Comparison of ENCODE assay signal across 17 cellular contexts in the genomic region with DNA sequence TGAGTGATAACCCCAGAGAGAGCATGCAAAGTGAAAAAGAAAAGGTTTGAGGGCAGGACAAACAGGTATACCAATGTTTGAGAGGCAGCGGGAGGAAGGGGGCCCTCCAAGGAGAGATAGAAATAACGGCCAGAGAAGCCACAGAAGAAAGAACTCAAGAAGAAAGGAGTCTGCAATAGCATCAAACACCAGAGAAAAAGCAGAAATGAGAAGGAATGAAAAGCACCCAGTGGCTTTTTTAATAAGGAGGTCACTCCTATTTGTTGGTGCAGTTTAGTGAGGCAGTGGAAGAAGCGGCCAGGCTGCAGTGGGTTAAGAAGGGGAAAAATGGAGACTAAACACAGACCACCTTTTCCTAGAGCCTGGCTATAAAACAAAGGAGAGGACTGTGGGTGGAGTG.
"Had no signal": no experiment of that assay in that cellular context is flagged by ENCODE, and none has a peak within 500 bp of the region (broad histone marks: within the 10 kb centered on the region; RNA-seq: fewer than 3 reads in every experiment).

No MANE protein-coding gene starts in this region.

- ATAC-seq: left ventricle myocardium superior, pancreas had no signal

- H3K9me3 Mint-ChIP-seq: activated CD4-positive, alpha-beta memory T cell treated with anti-CD3 and anti-CD28 coated beads, Interleukin-2, amount 10 ng/mL, durations not matched to agents 7 days and 5 days; endodermal cell; neural crest cell had no signal

- H3K9me3 ChIP-seq: pancreas had no signal

- FAIRE-seq: kidney, pancreas had no signal

- H3K36me3 ChIP-seq: pancreas had no signal

- H3K27ac Mint-ChIP-seq: activated CD4-positive, alpha-beta memory T cell treated with anti-CD3 and anti-CD28 coated beads, Interleukin-2, amount 10 ng/mL, durations not matched to agents 7 days and 5 days; activated T-helper 1 cell treated with anti-CD3 and anti-CD28 coated beads, Interleukin-12 subunit alpha, Interleukin-12 subunit beta, Interleukin-2, Interleukin-4 antibody, amounts not matched to agents 30 ng/mL and 10 ng/mL and 1 ng/mL, durations not matched to agents 14 hours and 24 hours and 36 hours; endodermal cell had no signal

- H3K4me3 ChIP-seq: hepatocyte, pancreas had no signal

- H3K4me3 Mint-ChIP-seq: activated CD4-positive, alpha-beta memory T cell treated with anti-CD3 and anti-CD28 coated beads, Interleukin-2, amount 10 ng/mL, durations not matched to agents 7 days and 5 days; activated T-helper 1 cell treated with anti-CD3 and anti-CD28 coated beads, Interleukin-12 subunit alpha, Interleukin-12 subunit beta, Interleukin-2, Interleukin-4 antibody, amounts not matched to agents 30 ng/mL and 10 ng/mL and 1 ng/mL, durations not matched to agents 14 hours and 24 hours and 36 hours; endodermal cell; neural crest cell had no signal

- DNase-seq: activated CD4-positive, alpha-beta memory T cell treated with anti-CD3 and anti-CD28 coated beads, Interleukin-2, amount 10 ng/mL, durations not matched to agents 7 days and 5 days; activated CD4-positive, alpha-beta T cell treated with anti-CD3 and anti-CD28 coated beads for 1 hour; activated CD8-positive, alpha-beta memory T cell treated with anti-CD3 and anti-CD28 coated beads, Interleukin-2, amount 50 U/mL, for 4 hours; activated naive CD4-positive, alpha-beta T cell treated with Interleukin-2 at 50 U/mL for 16 hours; central memory CD4-positive, alpha-beta T cell; endodermal cell; erythroblast; kidney; left ventricle myocardium superior; mesenchymal stem cell; pancreas; stimulated activated CD4-positive, alpha-beta T cell treated with anti-CD3 and anti-CD28 coated beads, Interleukin-2, amount 100 ng/mL, for 48 hours; stimulated activated naive CD4-positive, alpha-beta T cell treated with Interleukin-2 at 50 U/mL for 16 hours; T-helper 9 cell had no signal

- H3K27ac ChIP-seq: pancreas had no signal

- H3K27me3 ChIP-seq: hepatocyte, pancreas had no signal

- H3K27me3 Mint-ChIP-seq: activated CD4-positive, alpha-beta memory T cell treated with anti-CD3 and anti-CD28 coated beads, Interleukin-2, amount 10 ng/mL, durations not matched to agents 7 days and 5 days had no signal
